28 cellular contexts compared by ENCODE assay signal in the genomic region with DNA sequence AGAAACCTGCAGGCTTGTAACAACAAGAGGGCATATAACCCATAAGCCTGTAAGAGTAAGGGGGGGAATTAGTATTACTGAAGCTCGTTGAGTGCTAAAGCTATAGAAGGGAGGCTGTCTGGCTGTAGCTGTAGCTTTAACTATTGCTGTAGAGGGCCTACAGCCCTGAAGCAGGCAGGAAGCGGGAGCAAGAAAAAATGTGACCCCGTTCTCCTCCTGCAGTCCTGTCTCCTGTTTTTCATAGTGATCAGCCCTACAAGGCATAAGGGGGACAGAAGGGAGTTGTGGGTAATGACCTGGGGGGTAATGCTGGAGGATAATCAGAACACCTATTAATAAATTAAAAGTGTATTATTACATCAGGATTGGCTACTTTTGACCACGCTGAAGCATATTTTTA.
"Had no signal": no experiment of that assay in that cellular context is flagged by ENCODE, and none has a peak within 500 bp of the region (broad histone marks: within the 10 kb centered on the region; RNA-seq: fewer than 3 reads in every experiment).

No MANE protein-coding gene starts in this region.

- H3K4me3 Mint-ChIP-seq: naive B cell; naive thymus-derived CD8-positive, alpha-beta T cell; natural killer cell treated with Interleukin-12 subunit alpha and Interleukin-12 subunit beta and Interleukin-15 and Interleukin-18, amount 100 ng/mL, for 72 hours; nephron progenitor cell; neural crest cell; stimulated activated memory B cell treated with anti-CD40 and anti-IgM and Interleukin-4, amounts not matched to agents 10 μg/mL and 1 μg/mL and 100 μg/mL, for 72 hours; stimulated activated naive CD8-positive, alpha-beta T cell treated with anti-CD3 and anti-CD28 coated beads, Interleukin-15, amount 100 ng/mL, for 72 hours had no signal

- H3K9me3 ChIP-seq: neutrophil, pancreas, psoas muscle, right lobe of liver, sigmoid colon, thoracic aorta, thyroid gland, tibial nerve, upper lobe of left lung, vagina had no signal

- ATAC-seq: naive thymus-derived CD8-positive, alpha-beta T cell; natural killer cell treated with Interleukin-12 subunit alpha and Interleukin-12 subunit beta and Interleukin-15 and Interleukin-18, amount 100 ng/mL, for 72 hours; pancreas; psoas muscle; right cardiac atrium; right lobe of liver; stimulated activated memory B cell treated with anti-CD40 and anti-IgM and Interleukin-4, amounts not matched to agents 10 μg/mL and 1 μg/mL and 100 μg/mL, for 72 hours; stimulated activated naive CD8-positive, alpha-beta T cell treated with anti-CD3 and anti-CD28 coated beads, Interleukin-15, amount 100 ng/mL, for 72 hours; stimulated activated naive CD8-positive, alpha-beta T cell treated with anti-CD3 and anti-CD28 coated beads, Interleukin-15, Interleukin-2, amounts not matched to agents 100 U/mL and 50 U/mL, for 24 hours had no signal

- H3K9me3 Mint-ChIP-seq: naive B cell; naive thymus-derived CD8-positive, alpha-beta T cell; natural killer cell treated with Interleukin-12 subunit alpha and Interleukin-12 subunit beta and Interleukin-15 and Interleukin-18, amount 100 ng/mL, for 72 hours; neural crest cell; stimulated activated memory B cell treated with anti-CD40 and anti-IgM and Interleukin-4, amounts not matched to agents 10 μg/mL and 1 μg/mL and 100 μg/mL, for 72 hours; stimulated activated naive CD8-positive, alpha-beta T cell treated with anti-CD3 and anti-CD28 coated beads, Interleukin-15, amount 100 ng/mL, for 72 hours had no signal

- H3K4me1 ChIP-seq: pancreas, psoas muscle, right lobe of liver, thyroid gland, tibial nerve, upper lobe of left lung, vagina had no signal

- H3K36me3 ChIP-seq: neutrophil, pancreas, right lobe of liver, thoracic aorta, thyroid gland, tibial nerve, upper lobe of left lung, vagina had no signal

- H3K36me3 Mint-ChIP-seq: natural killer cell treated with Interleukin-12 subunit alpha and Interleukin-12 subunit beta and Interleukin-15 and Interleukin-18, amount 100 ng/mL, for 72 hours had no signal

- H3K4me1 Mint-ChIP-seq: naive B cell; nephron progenitor cell; stimulated activated memory B cell treated with anti-CD40 and anti-IgM and Interleukin-4, amounts not matched to agents 10 μg/mL and 1 μg/mL and 100 μg/mL, for 72 hours; stimulated activated naive CD8-positive, alpha-beta T cell treated with anti-CD3 and anti-CD28 coated beads, Interleukin-15, amount 100 ng/mL, for 72 hours had no signal

- FAIRE-seq: pancreas, small intestine, urothelium cell line had no signal

- H3K27me3 Mint-ChIP-seq: naive B cell; naive thymus-derived CD8-positive, alpha-beta T cell; natural killer cell treated with Interleukin-12 subunit alpha and Interleukin-12 subunit beta and Interleukin-15 and Interleukin-18, amount 100 ng/mL, for 72 hours; stimulated activated memory B cell treated with anti-CD40 and anti-IgM and Interleukin-4, amounts not matched to agents 10 μg/mL and 1 μg/mL and 100 μg/mL, for 72 hours; stimulated activated naive CD8-positive, alpha-beta T cell treated with anti-CD3 and anti-CD28 coated beads, Interleukin-15, amount 100 ng/mL, for 72 hours had no signal

- DNase-seq: naive B cell; naive thymus-derived CD8-positive, alpha-beta T cell; nephron progenitor cell; nucleus accumbens; pancreas; psoas muscle; right cardiac atrium; right lobe of liver; sigmoid colon; small intestine; stimulated activated CD4-positive, alpha-beta T cell treated with anti-CD3 and anti-CD28 coated beads, Interleukin-15, amount 100 ng/mL, for 24 hours; stimulated activated CD4-positive, alpha-beta T cell treated with anti-CD3 and anti-CD28 coated beads, Interleukin-2, amount 100 ng/mL, for 24 hours; stimulated activated CD4-positive, alpha-beta T cell treated with anti-CD3 and anti-CD28 coated beads, Interleukin-2, amount 100 ng/mL, for 48 hours; stimulated activated CD4-positive, alpha-beta T cell treated with anti-CD3 and anti-CD28 coated beads, Interleukin-4, amount 100 ng/mL, for 24 hours; stimulated activated naive CD4-positive, alpha-beta T cell; stimulated activated naive CD8-positive, alpha-beta T cell treated with anti-CD3 and anti-CD28 coated beads, Interleukin-15, amount 100 ng/mL, for 72 hours; stimulated activated naive CD8-positive, alpha-beta T cell treated with anti-CD3 and anti-CD28 coated beads, Interleukin-15, Interleukin-2, amounts not matched to agents 100 U/mL and 50 U/mL, for 24 hours; thyroid gland; trophoblast cell; upper lobe of left lung had no signal

- H3K27ac ChIP-seq: neutrophil, pancreas, psoas muscle, right lobe of liver, sigmoid colon, thoracic aorta, thyroid gland, tibial nerve, upper lobe of left lung, vagina had no signal

- H3K4me3 ChIP-seq: pancreas, psoas muscle, right lobe of liver, sigmoid colon, thoracic aorta, thyroid gland, tibial nerve, upper lobe of left lung, vagina had no signal

- H3K27ac Mint-ChIP-seq: naive B cell; naive thymus-derived CD8-positive, alpha-beta T cell; natural killer cell treated with Interleukin-12 subunit alpha and Interleukin-12 subunit beta and Interleukin-15 and Interleukin-18, amount 100 ng/mL, for 72 hours; stimulated activated memory B cell treated with anti-CD40 and anti-IgM and Interleukin-4, amounts not matched to agents 10 μg/mL and 1 μg/mL and 100 μg/mL, for 72 hours; stimulated activated naive CD8-positive, alpha-beta T cell treated with anti-CD3 and anti-CD28 coated beads, Interleukin-15, amount 100 ng/mL, for 72 hours had no signal

- H3K27me3 ChIP-seq: neutrophil, pancreas, right lobe of liver, sigmoid colon, thyroid gland, tibial nerve, upper lobe of left lung, vagina had no signal
